Comparison of ENCODE assay signal across 9 cellular contexts in the genomic region with DNA sequence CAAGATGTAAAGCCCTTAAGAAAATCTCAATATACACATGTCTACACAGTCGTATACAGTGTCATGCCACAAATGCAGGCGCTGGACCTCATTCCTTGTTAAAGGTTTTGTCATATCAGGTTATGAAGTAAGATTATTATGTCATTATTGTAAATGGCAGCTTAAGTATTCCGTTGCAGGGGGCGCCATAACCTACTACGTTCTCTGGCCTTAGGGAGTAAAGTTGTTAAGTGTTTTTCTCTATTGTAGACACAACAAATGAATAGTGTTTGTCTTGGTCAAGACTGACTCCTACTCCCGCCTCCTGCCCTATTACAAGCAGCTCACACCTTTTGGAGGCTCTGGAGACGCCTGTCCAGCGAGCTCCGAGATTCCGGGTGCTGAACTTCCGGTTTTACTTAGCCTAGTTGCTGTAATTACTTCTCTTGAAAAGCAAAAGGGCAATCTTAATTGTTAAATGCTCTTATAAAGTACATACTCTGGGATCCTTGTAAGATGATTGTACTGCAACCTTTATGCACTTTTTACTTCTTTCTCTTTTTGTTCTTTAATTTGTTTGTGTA. TPM values are rescaled to one million over a fixed set of nuclear protein-coding genes. Genes with fewer than 3 reads are reported as not detected.
A peak's percentile ranks its signal among the peaks of the same experiment; 100 is the strongest.
DNase-seq lines count a peak whose midpoint lies in the region; ATAC-seq and TF ChIP-seq lines count a peak whose summit lies in the region.
"Had no signal": no experiment of that assay in that cellular context is flagged by ENCODE, and none has a peak within 500 bp of the region (broad histone marks: within the 10 kb centered on the region; RNA-seq: fewer than 3 reads in every experiment).

No MANE protein-coding gene starts in this region.

- no peaks in the 10 kb centered on the region for H3K27me3 Mint-ChIP-seq in Calu3 (ENCODE audit: unreplicated experiment)

- no peaks in the 10 kb centered on the region for H3K9me2 ChIP-seq in PC-3 (replicated peaks; ENCODE audit: low read length)

- H3K36me3 ChIP-seq in PC-3 (ENCODE audit: low read depth, low read length): peaks cover 23% of the 10 kb centered on the region
- peaks cover 42% of the 10 kb centered on the region for H3K36me3 ChIP-seq in neuron (ENCODE audit: insufficient read depth, low read length)
- H3K36me3 ChIP-seq in tibial artery: peaks cover 24 to 35% (median 33%) of the 10 kb centered on the region in 3 donors

- intact Hi-C loops in Calu3 (cut with micrococcal nuclease; ENCODE audit: unreplicated experiment): loop anchor here (5.0 to 10.0 kb wide), 2 partner anchors 316 to 1393 kb away; a partner anchor contains a TSS
- intact Hi-C loops in PC-3 (cut with micrococcal nuclease): loop anchor here (1.0 to 5.0 kb wide), 4 partner anchors 12 to 566 kb away; a partner anchor contains a TSS
- intact Hi-C loops in tibial artery (cut with DNase I; ENCODE audit: low total_unique reads): loop anchor here (5.0 kb wide), 1 partner anchor 201 kb away; a partner anchor contains a TSS

- H3K79me2 ChIP-seq in PC-3 (ENCODE audit: low read length): peaks cover 14% of the 10 kb centered on the region

- H3K4me3 Mint-ChIP-seq in Calu3 (ENCODE audit: low read depth, unreplicated experiment): peak overlapping the region; percentile 77

- H3K27me3 ChIP-seq in PC-3 (ENCODE audit: low read length) (no peaks in the 10 kb centered on the region), neuron (ENCODE audit: insufficient read depth, low read length) (no peaks in the 10 kb centered on the region), tibial artery (no peaks in the 10 kb centered on the region)

- no peak for TF ChIP-seq CTCF in Calu3 (IDR thresholded peaks at IDR 0.05; ENCODE audit: unreplicated experiment)
- peak; percentile 66 for TF ChIP-seq CTCF in PC-3 (conservative IDR thresholded peaks at IDR 0.05; ENCODE audit: low read depth, low read length)
- peak in 1 of 2 experiments; percentile 31 for TF ChIP-seq CTCF in tibial artery (IDR thresholded peaks at IDR 0.05)

- BruUV-seq in Calu3 (replicated peaks; lab: Mats Ljungman, UMichigan) (no TSS peak), PC-3 (replicated peaks; lab: Mats Ljungman, UMichigan) (TSS peak; percentile 55)

- POLR2A ChIA-PET in PC-3 (lab: Charles Lee; ENCODE audit: unreplicated experiment): interaction anchor here (0.6 to 1.1 kb wide), 2 partner anchors 80 to 376 kb away, joined by 3 to 12 read pairs; a partner anchor contains a TSS

- H3K9me3 Mint-ChIP-seq in Calu3 (ENCODE audit: low read depth, unreplicated experiment): no peaks in the 10 kb centered on the region

- ATAC-seq in GM19452 (IDR thresholded peaks at IDR 0.05; ENCODE audit: unreplicated experiment): peak; percentile 34
- ATAC-seq in HG03571 (IDR thresholded peaks at IDR 0.05; ENCODE audit: unreplicated experiment): peak; percentile 25
- ATAC-seq in PC-3: peak; percentile 64

- DNase-seq in Calu3 (peak; percentile 40), PC-3 (peak; percentile 51), activated T-helper 1 cell treated with Interleukin-2 at 50 U/mL for 16 hours (ENCODE audit: low read depth) (peak; percentile 22), fibroblast of the conjunctiva (ENCODE audit: low read depth) (peak; percentile 41), tibial artery (peak; percentile 61 to 72)

- peaks cover 8% of the 10 kb centered on the region for H3K4me1 Mint-ChIP-seq in Calu3 (ENCODE audit: low read depth, unreplicated experiment)

- H3K9me3 ChIP-seq in PC-3 (ENCODE audit: low read length): no peaks in the 10 kb centered on the region
- no peaks in the 10 kb centered on the region for H3K9me3 ChIP-seq in neuron (ENCODE audit: low read length)
- no peaks in the 10 kb centered on the region for H3K9me3 ChIP-seq in tibial artery

- H2AFZ ChIP-seq in PC-3 (ENCODE audit: low read length): peak overlapping the region; percentile 96
- H2AFZ ChIP-seq in neuron (ENCODE audit: low read depth, low read length): peak overlapping the region; percentile 87

- no peaks in the 10 kb centered on the region for H4K20me1 ChIP-seq in PC-3 (ENCODE audit: low read length)

- H3K4me1 ChIP-seq in PC-3 (ENCODE audit: insufficient read depth, low read length) (peaks cover 15% of the 10 kb centered on the region), neuron (ENCODE audit: insufficient read depth, low read length) (peaks cover 9% of the 10 kb centered on the region), tibial artery (peaks cover 0 to 11% (median 3%) of the 10 kb centered on the region in 4 donors)

- peak overlapping the region; percentile 82 for H3K4me2 ChIP-seq in PC-3 (ENCODE audit: low read length)

- peak overlapping the region; percentile 83 for H3K27ac Mint-ChIP-seq in Calu3 (ENCODE audit: unreplicated experiment)

- H3K36me3 Mint-ChIP-seq in Calu3 (ENCODE audit: insufficient read depth, unreplicated experiment): peaks cover 27% of the 10 kb centered on the region

- peak overlapping the region; percentile 98 for H3K9ac ChIP-seq in PC-3 (ENCODE audit: low read length)

- H3F3A ChIP-seq in PC-3 (ENCODE audit: low read length, unreplicated experiment): no peaks in the 10 kb centered on the region

- H3K4me3 ChIP-seq in PC-3 (ENCODE audit: low read length) (peak overlapping the region; percentile 93), neuron (ENCODE audit: low read length) (peak overlapping the region; percentile 92), tibial artery (peak overlapping the region; percentile 87 to 98)

- H3K27ac ChIP-seq in PC-3 (ENCODE audit: low read length) (0 out of 2 replicates have a peak overlapping the region, but pooled peaks have one; percentile 61), tibial artery (peak overlapping the region; percentile 93 to 96)

- CTCF ChIA-PET in Calu3 (lab: Charles Lee): interaction anchor here (0.8 to 3.0 kb wide), 6 partner anchors 13 to 372 kb away, joined by 3 to 33 read pairs (median 3); a partner anchor contains a TSS
- CTCF ChIA-PET in PC-3 (lab: Charles Lee): interaction anchor here (1.1 to 2.5 kb wide), 3 partner anchors 24 to 269 kb away, joined by 4 to 26 read pairs (median 8); a partner anchor contains a TSS

RNA-seq across cellular contexts. Expression of a gene that starts 1.0 kb away (rescaled TPM):
- total RNA-seq in Calu3 (2022) (22.5 and 26.0 TPM in 2 replicates), PC-3 (2014; rRNA removed) (15.8 and 20.0 TPM in 2 replicates)

RNA-seq across cellular contexts. Expression of a gene that starts 29.5 kb away (rescaled TPM):
- total RNA-seq in Calu3 (2022): not detected in 2 replicates
- not detected in 2 replicates for total RNA-seq in PC-3 (2014; rRNA removed)
- total RNA-seq: subcutaneous adipose tissue had no signal

Comparison
In these comparisons a context has a peak if more than half of its experiments do, and no peak if none do; other contexts are left out.
1. Peak in every context shown above with its lines: DNase-seq, ATAC-seq, H3K4me3 ChIP-seq and H3K27ac ChIP-seq.